In genomic region chr9:128702445-128702948, GRCh38 we compare ENCODE assay signal across 8 cellular contexts. TPM values are rescaled to one million over a fixed set of nuclear protein-coding genes. Genes with fewer than 3 reads are reported as not detected.
DNase-seq lines count a peak whose midpoint lies in the region; ATAC-seq and TF ChIP-seq lines count a peak whose summit lies in the region.

Gene PKN3, plus strand, starts transcription at chr9:128702503. Its CDS starts 413 bp downstream, at chr9:128702916.

- TF ChIP-seq CTCF in SK-N-SH (IDR thresholded peaks at IDR 0.05) (peak; percentile 96), parathyroid adenoma (IDR thresholded peaks at IDR 0.05) (peak; percentile 69), transverse colon (IDR thresholded peaks at IDR 0.05) (peak; percentile 89 to 91 (median 90))

- CTCF ChIA-PET in SK-N-SH (lab: Yijun Ruan, JAX), result interaction anchor here (0.6 to 4.0 kb wide), 36 partner anchors 9 to 361 kb away, joined by 3 to 64 read pairs (median 4); partner anchors contain the start of genes DYNC2I2, ENDOG, SET and SPOUT1

- H3K4me2 ChIP-seq in SK-N-SH, result peak within 1 kb of the TSS; percentile 93
- H3K4me2 ChIP-seq in parathyroid adenoma (ENCODE audit: low read length), result peak within 1 kb of the TSS; percentile 91

- intact Hi-C loops in head of caudate nucleus (cut with DNase I), result no loop called here
- intact Hi-C loops in transverse colon (cut with DNase I; ENCODE audit: low total_unique reads), result no loop called here

- peak within 1 kb of the TSS; percentile 87 for H3K27ac Mint-ChIP-seq in activated naive CD4-positive, alpha-beta T cell treated with anti-CD3 and anti-CD28 coated beads, Interleukin-2, amount 50 U/mL, for 24 hours

- POLR2A ChIA-PET in SK-N-SH (lab: Yijun Ruan, JAX), result no interaction called here

- H3K9me2 ChIP-seq in SK-N-SH, result no peaks in the 10 kb centered on the region

- peak within 1 kb of the TSS; percentile 93 for H3K4me3 Mint-ChIP-seq in activated naive CD4-positive, alpha-beta T cell treated with anti-CD3 and anti-CD28 coated beads, Interleukin-2, amount 50 U/mL, for 24 hours

- H3K4me1 ChIP-seq in SK-N-SH (ENCODE audit: control insufficient read depth in 1 of 2, insufficient read depth in 2 of 2, low read depth in 1 of 2, low read length in 1 of 2) (peaks cover 0 to 4% of the 10 kb centered on the region in 2 experiments; a peak in 1 of 4 replicates), parathyroid adenoma (no peaks in the 10 kb centered on the region), transverse colon (peaks cover 0 to 10% (median 6%) of the 10 kb centered on the region in 4 donors)

- H3K27me3 ChIP-seq in SK-N-SH (ENCODE audit: insufficient read depth) (no peaks in the 10 kb centered on the region), parathyroid adenoma (ENCODE audit: control insufficient read depth, insufficient read depth, low read length) (no peaks in the 10 kb centered on the region), transverse colon (no peaks in the 10 kb centered on the region)

- H3K27ac ChIP-seq in SK-N-SH (ENCODE audit: low read depth in 2 of 2, low read length in 1 of 2) (peak within 1 kb of the TSS in 1 of 2 experiments; percentile 38; a peak in 2 of 4 replicates), parathyroid adenoma (peak within 1 kb of the TSS; percentile 57), transverse colon (peak within 1 kb of the TSS; percentile 66 to 83 (median 76))

- H3K9me3 ChIP-seq in SK-N-SH (no peaks in the 10 kb centered on the region), parathyroid adenoma (ENCODE audit: control insufficient read depth, low read length) (no peaks in the 10 kb centered on the region), transverse colon (no peaks in the 10 kb centered on the region)

- peak; percentile 57 for ATAC-seq in GM21526 (IDR thresholded peaks at IDR 0.05; ENCODE audit: low FRiP score, unreplicated experiment)

- in situ Hi-C loops in KBM-7 (cut with MboI; ENCODE audit: low pct_unique_long_range_greater_than_20kb, low sequenced_read_pairs), result no loop called here
- in situ Hi-C loops in transverse colon (cut with MboI; ENCODE audit: low pct_ligation_motif_present in 1 of 4, low pct_unique_long_range_greater_than_20kb in 1 of 4, low sequenced_read_pairs in 3 of 4), result no loop called here

- H3K9me3 Mint-ChIP-seq in activated naive CD4-positive, alpha-beta T cell treated with anti-CD3 and anti-CD28 coated beads, Interleukin-2, amount 50 U/mL, for 24 hours, result no peaks in the 10 kb centered on the region

- no peaks in the 10 kb centered on the region for H4K20me1 ChIP-seq in SK-N-SH (ENCODE audit: insufficient read depth)

- H3K36me3 Mint-ChIP-seq in activated naive CD4-positive, alpha-beta T cell treated with anti-CD3 and anti-CD28 coated beads, Interleukin-2, amount 50 U/mL, for 24 hours, result no peaks in the 10 kb centered on the region

- no CpG with 5 or more reads among the region's 65 CpGs for WGBS in SK-N-SH (ENCODE audit: low lambda C conversion rate)
- 0% methylated on average over 61 of the region's 65 CpGs; no CpG with 5 or more reads in 1 of the 2 donors for WGBS in transverse colon (ENCODE audit: low coverage in 1 of 2), 2 donors

- no peaks in the 10 kb centered on the region for H3K27me3 Mint-ChIP-seq in activated naive CD4-positive, alpha-beta T cell treated with anti-CD3 and anti-CD28 coated beads, Interleukin-2, amount 50 U/mL, for 24 hours

- peaks cover 9% of the 10 kb centered on the region for H3K4me1 Mint-ChIP-seq in activated naive CD4-positive, alpha-beta T cell treated with anti-CD3 and anti-CD28 coated beads, Interleukin-2, amount 50 U/mL, for 24 hours

- DNase-seq in DMS53 treated with DMSO at 0.1 percent for 48 hours (lab: John Stamatoyannopoulos, UW; ENCODE audit: unreplicated experiment), result peak; percentile 65
- peak; percentile 94 for DNase-seq in KBM-7
- peak; percentile 98 for DNase-seq in SK-N-SH
- peak; percentile 41 to 92 (median 81) for DNase-seq in head of caudate nucleus
- peak; percentile 92 for DNase-seq in transverse colon

- no peaks in the 10 kb centered on the region for H3K79me2 ChIP-seq in SK-N-SH (ENCODE audit: insufficient read depth)
- no peaks in the 10 kb centered on the region for H3K79me2 ChIP-seq in parathyroid adenoma

- H3K36me3 ChIP-seq in SK-N-SH (replicated peaks in 1 of 2; ENCODE audit: control insufficient read depth in 1 of 2, insufficient read depth in 2 of 2, low read length in 1 of 2), result no peaks in the 10 kb centered on the region
- no peaks in the 10 kb centered on the region for H3K36me3 ChIP-seq in parathyroid adenoma (ENCODE audit: control insufficient read depth, insufficient read depth, low read length)
- no peaks in the 10 kb centered on the region for H3K36me3 ChIP-seq in transverse colon

- no peak for TF ChIP-seq POLR2A in transverse colon (IDR thresholded peaks at IDR 0.05)

- TF ChIP-seq EP300 in SK-N-SH (IDR thresholded peaks at IDR 0.05; ENCODE audit: borderline replicate concordance in 1 of 2, low read depth in 1 of 2, low read length in 1 of 2), result no peak
- no peak for TF ChIP-seq EP300 in transverse colon (IDR thresholded peaks at IDR 0.05; ENCODE audit: low read depth)

- peak within 1 kb of the TSS; percentile 68 to 85 for H3K4me3 ChIP-seq in SK-N-SH (ENCODE audit: low read depth in 2 of 2, low read length in 1 of 2)
- peak within 1 kb of the TSS; percentile 68 for H3K4me3 ChIP-seq in parathyroid adenoma (ENCODE audit: low read depth, low read length)
- peak within 1 kb of the TSS; percentile 66 to 85 (median 72) for H3K4me3 ChIP-seq in transverse colon

- H2AFZ ChIP-seq in SK-N-SH (ENCODE audit: low read depth) (peak within 1 kb of the TSS; percentile 97; the same call in 1 of the 2 replicates), parathyroid adenoma (peak within 1 kb of the TSS; percentile 89)

- H3K9ac ChIP-seq in SK-N-SH (peak within 1 kb of the TSS; percentile 84), parathyroid adenoma (no peak within 1 kb of the TSS)

- H3F3A ChIP-seq in SK-N-SH (replicated peaks; ENCODE audit: insufficient read depth), result peaks cover 19% of the 10 kb centered on the region

- peak; percentile 35 for TF ChIP-seq RAD21 in SK-N-SH (IDR thresholded peaks at IDR 0.05; ENCODE audit: low read length)

TF ChIP-seq in SK-N-SH, 30 proteins besides CTCF, POLR2A, EP300 and RAD21:
- TF ChIP-seq JUND (IDR thresholded peaks at IDR 0.05) (no peak), TAF1 (IDR thresholded peaks at IDR 0.05; ENCODE audit: borderline replicate concordance, low read depth, low read length) (peak; percentile 35; the same call in 1 of the 2 replicates), ELF1 (IDR thresholded peaks at IDR 0.05) (peak; percentile 44; the same call in 1 of the 2 replicates), FOSL2 (IDR thresholded peaks at IDR 0.05; ENCODE audit: borderline replicate concordance, low read depth) (no peak), SMC3 (IDR thresholded peaks at IDR 0.05; ENCODE audit: low read depth, low read length) (peak; percentile 26; the same call in 1 of the 2 replicates), USF1 (IDR thresholded peaks at IDR 0.05; ENCODE audit: borderline replicate concordance, low read depth) (no peak), CHD2 (IDR thresholded peaks at IDR 0.05; ENCODE audit: low read length, partially characterized antibody) (peak; percentile 27), MXI1 (IDR thresholded peaks at IDR 0.05; ENCODE audit: low read depth, low read length) (peak; percentile 47), MAX (IDR thresholded peaks at IDR 0.05; ENCODE audit: low read depth) (0 out of 2 replicates have a peak, but pooled peaks have one; percentile 36), PBX3 (IDR thresholded peaks at IDR 0.05) (no peak)
TF ChIP-seq in SK-N-SH: peak in this region for 6.

RNA-seq across cellular contexts. Expression of gene PKN3, which starts in this region (rescaled TPM):
- 5.0 and 7.8 TPM in 2 replicates for polyA plus RNA-seq in SK-N-SH (2012; rRNA removed)
- polyA plus RNA-seq in SK-N-SH (2012; cell fraction: cytosol; rRNA removed), result 1.8 and 4.1 TPM in 2 replicates
- 15.1 and 16.8 TPM in 2 replicates for polyA plus RNA-seq in SK-N-SH (2012; cell fraction: nucleus; rRNA removed)
- 10 to 100 TPM in 1 of 4 donors, 1 to 10 TPM in 3; 1.9 to 20.1 (median 5.8) TPM for total RNA-seq in transverse colon
